Comparison of ENCODE assay signal across 16 cellular contexts in the genomic region with DNA sequence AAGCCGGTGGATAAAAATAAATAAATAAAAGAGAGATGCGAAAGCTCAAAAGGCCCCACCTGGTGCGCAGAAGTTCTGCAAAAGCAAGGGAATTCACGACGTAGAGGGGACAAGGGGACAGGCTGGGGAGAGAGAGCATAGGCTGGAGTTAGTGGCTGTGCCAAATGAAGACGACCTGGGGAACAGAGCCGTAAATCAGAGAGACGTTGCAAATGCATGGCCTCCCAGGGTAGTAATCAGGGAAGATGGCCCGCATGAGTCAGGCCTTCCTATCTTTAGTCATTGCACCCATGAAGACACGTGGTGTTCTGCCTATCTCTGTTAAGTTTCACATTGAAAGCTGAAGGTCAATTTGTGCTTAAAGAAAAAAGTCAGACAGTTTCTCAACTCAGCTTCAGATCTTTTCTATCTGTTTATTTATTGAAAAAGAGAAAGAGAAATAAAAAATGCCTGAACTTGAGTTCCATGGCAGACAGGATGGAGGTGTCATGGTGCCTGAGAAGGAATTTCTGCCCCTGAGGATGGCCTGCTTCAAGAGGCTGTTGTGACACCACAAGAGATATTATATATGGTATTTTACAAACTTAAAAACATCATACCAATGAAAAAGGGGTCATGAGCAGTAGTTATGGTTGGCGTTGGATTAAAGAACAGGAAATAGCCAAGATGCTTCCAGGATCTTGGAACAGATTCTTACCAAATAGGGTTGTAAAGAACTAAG.
DNase-seq lines count a peak whose midpoint lies in the region; ATAC-seq and TF ChIP-seq lines count a peak whose summit lies in the region.
"Had no signal": no experiment of that assay in that cellular context is flagged by ENCODE, and none has a peak within 500 bp of the region (broad histone marks: within the 10 kb centered on the region; RNA-seq: fewer than 3 reads in every experiment).

No MANE protein-coding gene starts in this region.

- ATAC-seq in GM18511 (IDR thresholded peaks at IDR 0.05; ENCODE audit: unreplicated experiment) = no peak
- ATAC-seq in GM21515 (IDR thresholded peaks at IDR 0.05; ENCODE audit: unreplicated experiment) = no peak
- ATAC-seq in activated T-helper 17 cell treated with anti-CD3 and anti-CD28 coated beads, Interleukin-2, amount 50 U/mL, for 72 hours (replicated peaks) = no peak
- ATAC-seq: naive thymus-derived CD8-positive, alpha-beta T cell had no signal

- peak; percentile 66 for DNase-seq in A172 (ENCODE audit: low spot score)
- DNase-seq in H7 = peak; percentile 10
- DNase-seq in astrocyte of the spinal cord (ENCODE audit: low read depth, low spot score) = peak; percentile 59
- DNase-seq in islet precursor cell = peak; percentile 75
- DNase-seq in type B pancreatic cell (ENCODE audit: extremely low spot score, unreplicated experiment) = no peak
- DNase-seq: activated CD4-positive, CD25-positive, alpha-beta regulatory T cell; foreskin melanocyte; naive thymus-derived CD8-positive, alpha-beta T cell; NCI-H1417 treated with DMSO at 0.1 percent for 48 hours; NCI-H526 treated with DMSO at 0.1 percent for 48 hours; SHP77 treated with DMSO at 0.1 percent for 48 hours; stimulated activated CD8-positive, alpha-beta memory T cell treated with anti-CD3 and anti-CD28 coated beads, Interleukin-4, amount 100 ng/mL, for 48 hours had no signal

- no peaks in the 10 kb centered on the region for H3K36me3 ChIP-seq in H7 (replicated peaks; ENCODE audit: control insufficient read depth, insufficient read depth, low read length)

- no peaks in the 10 kb centered on the region for H3K36me3 Mint-ChIP-seq in type B pancreatic cell
- no peaks in the 10 kb centered on the region for H3K36me3 Mint-ChIP-seq in activated T-helper 17 cell treated with anti-CD3 and anti-CD28 coated beads, Interleukin-2, amount 50 U/mL, for 72 hours (ENCODE audit: low read depth)
- H3K36me3 Mint-ChIP-seq: naive thymus-derived CD8-positive, alpha-beta T cell had no signal

- TF ChIP-seq CTCF in astrocyte of the spinal cord (IDR thresholded peaks at IDR 0.05; ENCODE audit: low read depth, low read length) (no peak), type B pancreatic cell (conservative IDR thresholded peaks at IDR 0.05) (no peak)

- no peak overlapping the region for H3K27ac Mint-ChIP-seq in type B pancreatic cell
- no peak overlapping the region for H3K27ac Mint-ChIP-seq in activated T-helper 17 cell treated with anti-CD3 and anti-CD28 coated beads, Interleukin-2, amount 50 U/mL, for 72 hours
- H3K27ac Mint-ChIP-seq: naive thymus-derived CD8-positive, alpha-beta T cell had no signal

- no peaks in the 10 kb centered on the region for H3K9me3 Mint-ChIP-seq in type B pancreatic cell
- H3K9me3 Mint-ChIP-seq in activated T-helper 17 cell treated with anti-CD3 and anti-CD28 coated beads, Interleukin-2, amount 50 U/mL, for 72 hours = no peaks in the 10 kb centered on the region
- H3K9me3 Mint-ChIP-seq: naive thymus-derived CD8-positive, alpha-beta T cell had no signal

- peaks cover 17% of the 10 kb centered on the region for H3K4me1 Mint-ChIP-seq in type B pancreatic cell (ENCODE audit: unreplicated experiment)
- H3K4me1 Mint-ChIP-seq in activated T-helper 17 cell treated with anti-CD3 and anti-CD28 coated beads, Interleukin-2, amount 50 U/mL, for 72 hours = no peaks in the 10 kb centered on the region
- H3K4me1 Mint-ChIP-seq: naive thymus-derived CD8-positive, alpha-beta T cell had no signal

- no peak overlapping the region for H3K4me3 Mint-ChIP-seq in type B pancreatic cell
- H3K4me3 Mint-ChIP-seq in activated T-helper 17 cell treated with anti-CD3 and anti-CD28 coated beads, Interleukin-2, amount 50 U/mL, for 72 hours = no peak overlapping the region
- H3K4me3 Mint-ChIP-seq: naive thymus-derived CD8-positive, alpha-beta T cell had no signal

- H3K4me3 ChIP-seq in H7 (ENCODE audit: insufficient read depth, low read depth, low read length) = no peak overlapping the region
- H3K4me3 ChIP-seq in astrocyte of the spinal cord (ENCODE audit: low read depth, low read length) = no peak overlapping the region
- H3K4me3 ChIP-seq: coronary artery had no signal

- H3K27me3 ChIP-seq in H7 (ENCODE audit: control insufficient read depth, insufficient read depth, low read length) = no peaks in the 10 kb centered on the region

- H3K27me3 Mint-ChIP-seq in type B pancreatic cell = no peaks in the 10 kb centered on the region
- peaks cover 4% of the 10 kb centered on the region for H3K27me3 Mint-ChIP-seq in activated T-helper 17 cell treated with anti-CD3 and anti-CD28 coated beads, Interleukin-2, amount 50 U/mL, for 72 hours

- in situ Hi-C loops in astrocyte of the spinal cord (cut with HindIII; ENCODE audit: low sequenced_read_pairs) = no loop called here
